In the genomic region with DNA sequence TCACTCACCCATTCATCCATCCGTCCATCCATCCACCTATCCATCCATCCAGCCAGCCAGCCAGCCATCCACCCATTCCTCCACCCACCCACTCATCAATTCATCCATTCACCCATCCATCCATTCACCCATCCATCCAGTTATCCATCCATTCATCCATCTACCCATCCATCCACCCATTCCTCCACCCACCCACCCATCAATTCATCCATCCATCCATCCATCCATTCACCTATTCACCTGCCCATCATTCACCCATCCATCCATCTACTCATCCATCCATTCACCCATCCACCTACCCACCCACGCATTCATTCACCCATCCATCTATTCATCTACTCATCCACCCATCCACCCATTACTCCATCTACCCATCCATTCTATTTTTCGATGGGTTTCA, we compare ENCODE assay signal across 33 cellular contexts. TPM values are rescaled to one million over a fixed set of nuclear protein-coding genes. Genes with fewer than 3 reads are reported as not detected.
"Had no signal": no experiment of that assay in that cellular context is flagged by ENCODE, and none has a peak within 500 bp of the region (broad histone marks: within the 10 kb centered on the region; RNA-seq: fewer than 3 reads in every experiment).

No MANE protein-coding gene starts in this region.

- H3K27me3 ChIP-seq: ascending aorta, esophagus squamous epithelium had no signal

- ATAC-seq: activated CD4-positive, alpha-beta T cell treated with anti-CD3 and anti-CD28 coated beads for 36 hours; activated naive CD4-positive, alpha-beta T cell treated with anti-CD3 and anti-CD28 coated beads, Interleukin-2, amount 50 U/mL, for 72 hours; activated T-cell treated with anti-CD3 and anti-CD28 coated beads, Interleukin-2, amount 50 U/mL, for 72 hours; effector memory CD8-positive, alpha-beta T cell; gastroesophageal sphincter; T-helper 17 cell had no signal

- H3K36me3 ChIP-seq: ascending aorta, breast epithelium, esophagus squamous epithelium, gastroesophageal sphincter had no signal

- H3K4me1 Mint-ChIP-seq: activated CD4-positive, alpha-beta memory T cell treated with anti-CD3 and anti-CD28 coated beads, Interleukin-2, amount 10 ng/mL, durations not matched to agents 7 days and 5 days; activated CD4-positive, alpha-beta T cell treated with anti-CD3 and anti-CD28 coated beads for 36 hours; activated naive CD4-positive, alpha-beta T cell treated with anti-CD3 and anti-CD28 coated beads, Interleukin-2, amount 10 ng/mL, durations not matched to agents 7 days and 5 days had no signal

- DNase-seq: activated CD4-positive, alpha-beta memory T cell treated with anti-CD3 and anti-CD28 coated beads, Interleukin-2, amount 10 ng/mL, durations not matched to agents 7 days and 5 days; activated CD4-positive, alpha-beta T cell treated with anti-CD3 and anti-CD28 coated beads for 36 hours; activated CD4-positive, alpha-beta T cell treated with anti-CD3 and anti-CD28 coated beads, Interleukin-2, amount 10 ng/mL, durations not matched to agents 7 days and 5 days; activated CD4-positive, alpha-beta T cell treated with anti-CD3 and anti-CD28 coated beads, Interleukin-2, amount 50 U/mL, for 4 hours; activated CD4-positive, CD25-positive, alpha-beta regulatory T cell; activated CD4-positive, CD25-positive, alpha-beta regulatory T cell treated with anti-CD3 and anti-CD28 coated beads, Interleukin-2, amount 50 U/mL, for 72 hours; activated CD8-positive, alpha-beta memory T cell treated with anti-CD3 and anti-CD28 coated beads, Interleukin-2, amount 50 U/mL, for 48 hours; activated gamma-delta T cell; activated naive CD4-positive, alpha-beta T cell; activated naive CD4-positive, alpha-beta T cell treated with anti-CD3 and anti-CD28 coated beads, Interleukin-2, amount 10 ng/mL, durations not matched to agents 7 days and 5 days; activated naive CD8-positive, alpha-beta T cell treated with anti-CD3 and anti-CD28 coated beads, Interleukin-2, amount 10 ng/mL, durations not matched to agents 7 days and 5 days; activated T-cell treated with anti-CD3 and anti-CD28 coated beads for 4 hours; activated T-cell treated with anti-CD3 and anti-CD28 coated beads, Interleukin-2, amount 50 U/mL, for 24 hours; activated T-cell treated with anti-CD3 and anti-CD28 coated beads, Interleukin-2, amount 50 U/mL, for 72 hours; cortex of kidney; dermis blood vessel endothelial cell; effector CD4-positive, alpha-beta T cell; effector memory CD8-positive, alpha-beta T cell; esophagus squamous epithelium; foreskin melanocyte; T-helper 1 cell; T-helper 17 cell had no signal

- FAIRE-seq: colon, endothelial cell of umbilical vein had no signal

- H3K4me3 Mint-ChIP-seq: activated CD4-positive, alpha-beta memory T cell treated with anti-CD3 and anti-CD28 coated beads, Interleukin-2, amount 10 ng/mL, durations not matched to agents 7 days and 5 days; activated CD4-positive, alpha-beta T cell treated with anti-CD3 and anti-CD28 coated beads for 36 hours; activated CD4-positive, alpha-beta T cell treated with anti-CD3 and anti-CD28 coated beads, Interleukin-2, amount 10 ng/mL, durations not matched to agents 7 days and 5 days; activated naive CD4-positive, alpha-beta T cell treated with anti-CD3 and anti-CD28 coated beads, Interleukin-2, amount 10 ng/mL, durations not matched to agents 7 days and 5 days; activated naive CD8-positive, alpha-beta T cell treated with anti-CD3 and anti-CD28 coated beads, Interleukin-2, amount 10 ng/mL, durations not matched to agents 7 days and 5 days; activated T-cell treated with anti-CD3 and anti-CD28 coated beads, Interleukin-2, amount 50 U/mL, for 24 hours; activated T-cell treated with anti-CD3 and anti-CD28 coated beads, Interleukin-2, amount 50 U/mL, for 72 hours; brain; central memory CD8-positive, alpha-beta T cell; effector memory CD8-positive, alpha-beta T cell; T-helper 17 cell had no signal

- H3K4me1 ChIP-seq: breast epithelium had no signal

- H3K9me3 ChIP-seq: ascending aorta, esophagus squamous epithelium, gastroesophageal sphincter had no signal

- H3K27ac ChIP-seq: ascending aorta, breast epithelium, epithelial cell of prostate, esophagus squamous epithelium, gastroesophageal sphincter had no signal

- H3K4me3 ChIP-seq: ascending aorta, breast epithelium, esophagus squamous epithelium, gastroesophageal sphincter had no signal

- H3K27ac Mint-ChIP-seq: activated CD4-positive, alpha-beta memory T cell treated with anti-CD3 and anti-CD28 coated beads, Interleukin-2, amount 10 ng/mL, durations not matched to agents 7 days and 5 days; activated CD4-positive, alpha-beta T cell treated with anti-CD3 and anti-CD28 coated beads for 36 hours; activated CD4-positive, alpha-beta T cell treated with anti-CD3 and anti-CD28 coated beads, Interleukin-2, amount 10 ng/mL, durations not matched to agents 7 days and 5 days; activated naive CD4-positive, alpha-beta T cell treated with anti-CD3 and anti-CD28 coated beads, Interleukin-2, amount 10 ng/mL, durations not matched to agents 7 days and 5 days; activated naive CD8-positive, alpha-beta T cell treated with anti-CD3 and anti-CD28 coated beads, Interleukin-2, amount 10 ng/mL, durations not matched to agents 7 days and 5 days; activated T-cell treated with anti-CD3 and anti-CD28 coated beads, Interleukin-2, amount 50 U/mL, for 24 hours; activated T-cell treated with anti-CD3 and anti-CD28 coated beads, Interleukin-2, amount 50 U/mL, for 72 hours; effector memory CD8-positive, alpha-beta T cell; T-helper 17 cell had no signal

- H3K36me3 Mint-ChIP-seq: activated naive CD4-positive, alpha-beta T cell treated with anti-CD3 and anti-CD28 coated beads, Interleukin-2, amount 10 ng/mL, durations not matched to agents 7 days and 5 days; activated naive CD8-positive, alpha-beta T cell treated with anti-CD3 and anti-CD28 coated beads, Interleukin-2, amount 10 ng/mL, durations not matched to agents 7 days and 5 days; brain had no signal

RNA-seq across cellular contexts. Expression of a gene that starts 43.6 kb away (rescaled TPM):
- total RNA-seq: activated CD4-positive, alpha-beta memory T cell treated with anti-CD3 and anti-CD28 coated beads, Interleukin-2, amount 10 ng/mL, durations not matched to agents 7 days and 5 days; activated CD4-positive, alpha-beta T cell treated with anti-CD3 and anti-CD28 coated beads, Interleukin-2, amount 10 ng/mL, durations not matched to agents 7 days and 5 days; activated naive CD8-positive, alpha-beta T cell treated with anti-CD3 and anti-CD28 coated beads, Interleukin-2, amount 10 ng/mL, durations not matched to agents 7 days and 5 days; ascending aorta; fibroblast of lung; fibroblast of villous mesenchyme had no signal
